ENCODE assay signal across 21 cellular contexts in genomic region chr16:15906439-15906838, GRCh38. TPM values are rescaled to one million over a fixed set of nuclear protein-coding genes. Genes with fewer than 3 reads are reported as not detected.
DNase-seq lines count a peak whose midpoint lies in the region; ATAC-seq and TF ChIP-seq lines count a peak whose summit lies in the region.
"Had no signal": no experiment of that assay in that cellular context is flagged by ENCODE, and none has a peak within 500 bp of the region (broad histone marks: within the 10 kb centered on the region; RNA-seq: fewer than 3 reads in every experiment).

No MANE protein-coding gene starts in this region.

- no peaks in the 10 kb centered on the region for H3F3A ChIP-seq in SK-N-SH (replicated peaks; ENCODE audit: insufficient read depth)

- H3K4me3 ChIP-seq in SK-N-SH (ENCODE audit: low read depth in 2 of 2, low read length in 1 of 2) (no peak overlapping the region), BE2C (ENCODE audit: low read depth, low read length) (no peak overlapping the region), left lung (no peak overlapping the region), sigmoid colon (no peak overlapping the region), mesendoderm (ENCODE audit: low read length) (no peak overlapping the region)
- H3K4me3 ChIP-seq: A549, HAP-1 had no signal

- H2AFZ ChIP-seq in SK-N-SH (ENCODE audit: low read depth) = no peak overlapping the region

- no peak for TF ChIP-seq RAD21 in SK-N-SH (IDR thresholded peaks at IDR 0.05; ENCODE audit: low read length)

- TF ChIP-seq EP300 in SK-N-SH (IDR thresholded peaks at IDR 0.05; ENCODE audit: borderline replicate concordance in 1 of 2, low read depth in 1 of 2, low read length in 1 of 2) (no peak), sigmoid colon (IDR thresholded peaks at IDR 0.05) (no peak)

- no peaks in the 10 kb centered on the region for H4K20me1 ChIP-seq in SK-N-SH (ENCODE audit: insufficient read depth)

- no peak overlapping the region for H4K5ac ChIP-seq in mesendoderm (ENCODE audit: low read length)

- H3K36me3 ChIP-seq in SK-N-SH (replicated peaks in 1 of 2; ENCODE audit: control insufficient read depth in 1 of 2, insufficient read depth in 2 of 2, low read length in 1 of 2) (no peaks in the 10 kb centered on the region), BE2C (no peaks in the 10 kb centered on the region), left lung (no peaks in the 10 kb centered on the region), sigmoid colon (no peaks in the 10 kb centered on the region), mesendoderm (ENCODE audit: control insufficient read depth, insufficient read depth, low read length) (no peaks in the 10 kb centered on the region)
- H3K36me3 ChIP-seq: HAP-1 had no signal

- no peak overlapping the region for H2BK120ac ChIP-seq in mesendoderm (ENCODE audit: low read depth, low read length)

- no peak overlapping the region for H3K4ac ChIP-seq in mesendoderm (ENCODE audit: low read depth, low read length)

- TF ChIP-seq POLR2A in sigmoid colon (IDR thresholded peaks at IDR 0.05) = no peak

- no peaks in the 10 kb centered on the region for H3K4me1 ChIP-seq in SK-N-SH (ENCODE audit: control insufficient read depth in 1 of 2, insufficient read depth in 2 of 2, low read depth in 1 of 2, low read length in 1 of 2)
- no peaks in the 10 kb centered on the region; the same call in 1 of the 2 replicates for H3K4me1 ChIP-seq in BE2C
- no peaks in the 10 kb centered on the region for H3K4me1 ChIP-seq in left lung
- no peaks in the 10 kb centered on the region for H3K4me1 ChIP-seq in sigmoid colon
- no peaks in the 10 kb centered on the region for H3K4me1 ChIP-seq in mesendoderm (ENCODE audit: control insufficient read depth, low read depth, low read length)
- H3K4me1 ChIP-seq: HAP-1 had no signal

- H3K27me3 ChIP-seq in SK-N-SH (ENCODE audit: insufficient read depth) (no peaks in the 10 kb centered on the region), BE2C (no peaks in the 10 kb centered on the region), left lung (no peaks in the 10 kb centered on the region), sigmoid colon (no peaks in the 10 kb centered on the region), mesendoderm (ENCODE audit: insufficient read depth, low read length, poor library complexity) (no peaks in the 10 kb centered on the region)

- CTCF ChIA-PET in SK-N-SH (lab: Yijun Ruan, JAX) = interaction anchor here (1.1 kb wide), 1 partner anchor 65 kb away, joined by 5 read pairs; no protein-coding TSS in a partner anchor

- no peak overlapping the region for H2AK5ac ChIP-seq in mesendoderm (ENCODE audit: low read length)

- H3K9ac ChIP-seq in SK-N-SH (no peak overlapping the region), mesendoderm (ENCODE audit: low read length) (no peak overlapping the region)

- H3K9me2 ChIP-seq in SK-N-SH = no peaks in the 10 kb centered on the region

- no peak for ATAC-seq in SK-N-SH treated with all-trans-retinoic acid at 6 μM for 48 hours
- ATAC-seq in left lung = no peak
- ATAC-seq: A549 had no signal

- H3K56ac ChIP-seq in mesendoderm (ENCODE audit: low read length) = no peak overlapping the region

- no peak overlapping the region for H3K18ac ChIP-seq in mesendoderm (ENCODE audit: low read length)

- H2BK5ac ChIP-seq in mesendoderm (ENCODE audit: low read length) = no peak overlapping the region

- H3K79me1 ChIP-seq in mesendoderm (ENCODE audit: low read length) = no peaks in the 10 kb centered on the region

- no peak overlapping the region for H3K23ac ChIP-seq in mesendoderm (ENCODE audit: low read length)

- POLR2A ChIA-PET in SK-N-SH (lab: Yijun Ruan, JAX) = no interaction called here

- H4K8ac ChIP-seq in mesendoderm (ENCODE audit: low read depth, low read length) = no peak overlapping the region

- H3K9me3 ChIP-seq in SK-N-SH (no peaks in the 10 kb centered on the region), BE2C (no peaks in the 10 kb centered on the region), left lung (peaks cover 0 to 7% of the 10 kb centered on the region in 2 donors), sigmoid colon (no peaks in the 10 kb centered on the region)
- H3K9me3 ChIP-seq: A549, HAP-1 had no signal

- WGBS in SK-N-SH (ENCODE audit: low lambda C conversion rate) = 35% methylated on average over 2 of the region's 2 CpGs
- WGBS in sigmoid colon, 2 donors = 77 to 81% methylated on average over 2 of the region's 2 CpGs
- no CpG with 5 or more reads among the region's 2 CpGs for WGBS in mesendoderm (ENCODE audit: extremely low coverage, insufficient coverage, low lambda C conversion rate)

- H3K27ac ChIP-seq in SK-N-SH (ENCODE audit: low read depth in 2 of 2, low read length in 1 of 2) (no peak overlapping the region), left lung (no peak overlapping the region), sigmoid colon (no peak overlapping the region), mesendoderm (ENCODE audit: low read depth, low read length) (no peak overlapping the region)

- no peak for TF ChIP-seq CTCF in SK-N-SH (IDR thresholded peaks at IDR 0.05)
- no peak for TF ChIP-seq CTCF in BE2C (IDR thresholded peaks at IDR 0.05; ENCODE audit: low read depth, low read length)
- TF ChIP-seq CTCF in left lung (IDR thresholded peaks at IDR 0.05) = no peak
- TF ChIP-seq CTCF in sigmoid colon (IDR thresholded peaks at IDR 0.05) = no peak

- intact Hi-C loops in left lung (cut with DNase I) = no loop called here
- intact Hi-C loops in sigmoid colon (cut with DNase I) = no loop called here

- DNase-seq in SK-N-SH (no peak), BE2C (peak; percentile 32), left lung (peak; percentile 7 to 10), sigmoid colon (peak; percentile 46), OCI-M2 (lab: John Stamatoyannopoulos, UW; ENCODE audit: unreplicated experiment) (no peak), mesendoderm (no peak)
- DNase-seq: 8988T; ACHN; AML-193; C1 segment of cervical spinal cord; Calu3; CD4-positive, alpha-beta memory T cell; COR-L47; DMS53; GF-D8; GOT3; HFFc6 had no signal

- H3K4me2 ChIP-seq in SK-N-SH (no peak overlapping the region), mesendoderm (ENCODE audit: low read length) (no peak overlapping the region)
- H3K4me2 ChIP-seq: A549 had no signal

- H2BK15ac ChIP-seq in mesendoderm (replicated peaks; ENCODE audit: low read depth) = no peak overlapping the region

- no peaks in the 10 kb centered on the region for H3K79me2 ChIP-seq in SK-N-SH (ENCODE audit: insufficient read depth)
- H3K79me2 ChIP-seq in mesendoderm (ENCODE audit: control insufficient read depth, insufficient read depth, low read length) = no peaks in the 10 kb centered on the region

TF ChIP-seq in SK-N-SH treated with all-trans-retinoic acid at 6 μM for 48 hours, 23 proteins besides CTCF, POLR2A, EP300 and RAD21 (continues in another document):
- no peak for TF ChIP-seq RARB (CRISPR knock-in tag; IDR thresholded peaks at IDR 0.05)
- no peak for TF ChIP-seq ESRRG (CRISPR knock-in tag; IDR thresholded peaks at IDR 0.05)
- TF ChIP-seq BACH2 (CRISPR knock-in tag; IDR thresholded peaks at IDR 0.05; ENCODE audit: borderline replicate concordance) = no peak
- TF ChIP-seq ZNF565 (CRISPR knock-in tag; conservative IDR thresholded peaks at IDR 0.05; ENCODE audit: low read depth) = peak; percentile 78; the same call in 1 of the 2 replicates
- no peak for TF ChIP-seq ZNF8 (CRISPR knock-in tag; IDR thresholded peaks at IDR 0.05)
- no peak for TF ChIP-seq PPARA (CRISPR knock-in tag; IDR thresholded peaks at IDR 0.05; ENCODE audit: borderline replicate concordance)

TF ChIP-seq in SK-N-SH, 30 proteins besides CTCF, POLR2A, EP300 and RAD21 (continues in another document):
- TF ChIP-seq TEAD4 (IDR thresholded peaks at IDR 0.05; ENCODE audit: borderline replicate concordance, insufficient read depth) (no peak), PBX3 (IDR thresholded peaks at IDR 0.05) (no peak), EZH2phosphoT487 (IDR thresholded peaks at IDR 0.05; ENCODE audit: borderline replicate concordance, low read depth) (no peak), FOXJ3 (CRISPR knock-in tag; IDR thresholded peaks at IDR 0.05) (no peak)

RNA-seq across cellular contexts. Expression of gene CEP20, which starts 18.0 kb away (rescaled TPM):
- polyA plus RNA-seq in SK-N-SH (2012; rRNA removed) = 14.8 and 19.5 TPM in 2 replicates
- 28.4 and 33.7 TPM in 2 replicates for polyA plus RNA-seq in SK-N-SH (2012; cell fraction: cytosol; rRNA removed)
- 4.0 and 8.9 TPM in 2 replicates for polyA plus RNA-seq in SK-N-SH (2012; cell fraction: nucleus; rRNA removed)
- 39.7 TPM for polyA plus RNA-seq in BE2C (2012; ENCODE audit: insufficient read depth, insufficient read length, low read depth)
- 10 to 100 TPM; 22.7 to 26.2 TPM for total RNA-seq in left lung
- total RNA-seq in sigmoid colon = 10 to 100 TPM; 29.5 to 44.2 (median 34.7) TPM
- 10 to 100 TPM; 23.9 to 34.9 (median 30.6) TPM for polyA plus RNA-seq in sigmoid colon
- polyA plus RNA-seq in mesendoderm (2013, experiment 1 of 2) = 45.9 TPM
- polyA plus RNA-seq in mesendoderm (2013, experiment 2 of 2) = 46.7 TPM

RNA-seq across cellular contexts. Expression of gene ABCC1, which starts 43.0 kb away (rescaled TPM):
- polyA plus RNA-seq in SK-N-SH (2012; rRNA removed) (17.7 and 23.7 TPM in 2 replicates), sigmoid colon (10 to 100 TPM in 1 of 3 donors, 1 to 10 TPM in 2; 1.8 to 17.6 (median 1.8) TPM)
- 13.4 and 19.1 TPM in 2 replicates for polyA plus RNA-seq in SK-N-SH (2012; cell fraction: cytosol; rRNA removed)
- 49.9 and 61.1 TPM in 2 replicates for polyA plus RNA-seq in SK-N-SH (2012; cell fraction: nucleus; rRNA removed)
- polyA plus RNA-seq in BE2C (2012; ENCODE audit: insufficient read depth, insufficient read length, low read depth) = 84.0 TPM
- total RNA-seq in left lung (10 to 100 TPM; 33.3 to 44.6 TPM), sigmoid colon (10 to 100 TPM; 22.5 to 51.8 (median 32.5) TPM)
- polyA plus RNA-seq in mesendoderm (2013, experiment 1 of 2) = 22.5 TPM
- 22.3 TPM for polyA plus RNA-seq in mesendoderm (2013, experiment 2 of 2)

RNA-seq across cellular contexts. Expression of gene MYH11, which starts 49.6 kb away (rescaled TPM):
- polyA plus RNA-seq in SK-N-SH (2012; rRNA removed) = 0.02 TPM in 1 of 2 replicates, not detected in the other
- not detected in 2 replicates for polyA plus RNA-seq in SK-N-SH (2012; cell fraction: cytosol; rRNA removed)
- polyA plus RNA-seq in SK-N-SH (2012; cell fraction: nucleus; rRNA removed) = not detected in 2 replicates
- polyA plus RNA-seq in BE2C (2012; ENCODE audit: insufficient read depth, insufficient read length, low read depth) = 1.1 TPM
- total RNA-seq in left lung = 10 to 100 TPM; 47.3 to 94.8 TPM
- over 10,000 TPM in 1 of 4 donors, 1,000 to 10,000 TPM in 3; 4,282 to 11,818 (median 7,071) TPM for total RNA-seq in sigmoid colon
- polyA plus RNA-seq in sigmoid colon = 100 to 1,000 TPM in 1 of 3 donors, 10 to 100 TPM in 1, 1 to 10 TPM in 1; 5.1 to 262 (median 31.8) TPM
- 0.32 TPM for polyA plus RNA-seq in mesendoderm (2013, experiment 1 of 2)
- polyA plus RNA-seq in mesendoderm (2013, experiment 2 of 2) = 0.66 TPM
- total RNA-seq: G401 had no signal

Comparison
In these comparisons a context has a peak if more than half of its experiments do, and no peak if none do; other contexts are left out.
1. DNase-seq: peak in BE2C (single experiment), left lung (2 of 2) and sigmoid colon (single experiment); none in SK-N-SH (single experiment), OCI-M2 (single experiment) and mesendoderm (single experiment).
2. RNA of gene MYH11, which starts 49.6 kb away (total RNA-seq): 4,282 to 11,818 TPM in sigmoid colon; 47.3 to 94.8 TPM in left lung; every median in the first group is over 10 times any median in the second.